ENCODE assay signal across 12 cellular contexts in the genomic region with DNA sequence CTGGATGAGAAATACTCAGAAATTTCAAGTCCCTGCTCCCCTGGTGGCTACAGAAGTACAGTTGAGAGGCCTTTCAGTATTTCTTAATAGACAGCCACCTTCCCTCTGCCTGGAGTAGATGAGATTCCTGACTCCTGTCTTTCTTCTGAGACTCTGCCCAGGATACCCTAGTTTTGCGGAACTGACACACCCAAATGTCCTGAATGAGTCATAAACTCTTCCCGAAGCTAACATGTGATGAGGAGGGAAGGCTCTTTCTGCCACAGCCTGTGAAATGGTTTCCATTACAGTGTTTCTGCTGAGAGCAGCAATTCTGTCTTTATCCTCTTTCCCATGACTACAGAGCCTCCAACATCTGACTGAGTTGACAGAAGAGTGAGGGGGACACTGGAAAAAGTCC. TPM values are rescaled to one million over a fixed set of nuclear protein-coding genes. Genes with fewer than 3 reads are reported as not detected.
DNase-seq lines count a peak whose midpoint lies in the region; ATAC-seq and TF ChIP-seq lines count a peak whose summit lies in the region.
"Had no signal": no experiment of that assay in that cellular context is flagged by ENCODE, and none has a peak within 500 bp of the region (broad histone marks: within the 10 kb centered on the region; RNA-seq: fewer than 3 reads in every experiment).

No MANE protein-coding gene starts in this region.

- H3K4me3 Mint-ChIP-seq in T-helper 17 cell, result no peak overlapping the region

- H3K27ac ChIP-seq in left lung, result no peak overlapping the region
- H3K27ac ChIP-seq: BLaER1, HL-60 had no signal

- intact Hi-C loops in left lung (cut with DNase I), result no loop called here

- no peaks in the 10 kb centered on the region for H3K4me1 ChIP-seq in left lung
- H3K4me1 ChIP-seq: BLaER1 had no signal

- H3K4me3 ChIP-seq in MG63 (no peak overlapping the region), choroid plexus epithelial cell (ENCODE audit: low read depth, low read length) (no peak overlapping the region), left lung (no peak overlapping the region)
- H3K4me3 ChIP-seq: BLaER1 had no signal

- in situ Hi-C loops in Caki2 (cut with HindIII; ENCODE audit: low pct_unique_long_range_greater_than_20kb, low sequenced_read_pairs), result no loop called here

- peak; percentile 45 for DNase-seq in Caki2 (ENCODE audit: low read depth)
- DNase-seq in MG63, result peak; percentile 27
- DNase-seq in choroid plexus epithelial cell (ENCODE audit: low read depth), result peak; percentile 56
- no peak for DNase-seq in left lung
- DNase-seq in T-helper 17 cell, result no peak
- no peak for DNase-seq in activated effector memory CD4-positive, alpha-beta T cell treated with anti-CD3 and anti-CD28 coated beads, Interleukin-2, amount 50 U/mL, for 16 hours
- no peak for DNase-seq in activated naive CD4-positive, alpha-beta T cell treated with Interleukin-2 at 50 U/mL for 16 hours
- DNase-seq: activated T-cell treated with anti-CD3 and anti-CD28 coated beads, Interleukin-2, amount 50 U/mL, for 1 hour; NCI-H1694 treated with DMSO at 0.1 percent for 48 hours had no signal

- ATAC-seq in left lung (peak; percentile 47), T-helper 17 cell (no peak), GM19324 (IDR thresholded peaks at IDR 0.05; ENCODE audit: low FRiP score, unreplicated experiment) (no peak)

- no peaks in the 10 kb centered on the region for H3K36me3 ChIP-seq in MG63
- H3K36me3 ChIP-seq in left lung, result no peaks in the 10 kb centered on the region
- H3K36me3 ChIP-seq: BLaER1 had no signal

- no peaks in the 10 kb centered on the region for H3K36me3 Mint-ChIP-seq in T-helper 17 cell (ENCODE audit: low read depth)

- no peak overlapping the region for H3K27ac Mint-ChIP-seq in T-helper 17 cell

- peaks cover 6% of the 10 kb centered on the region for H3K27me3 Mint-ChIP-seq in T-helper 17 cell

- H3K4me1 Mint-ChIP-seq in T-helper 17 cell, result no peaks in the 10 kb centered on the region

- TF ChIP-seq CTCF in choroid plexus epithelial cell (conservative IDR thresholded peaks at IDR 0.05; ENCODE audit: low read depth, low read length) (peak; percentile 30), left lung (IDR thresholded peaks at IDR 0.05) (no peak)

- H3K9me3 ChIP-seq in MG63, result no peaks in the 10 kb centered on the region
- H3K9me3 ChIP-seq in left lung, result no peaks in the 10 kb centered on the region
- H3K9me3 ChIP-seq in T-helper 17 cell (ENCODE audit: control insufficient read depth, low read length, poor library complexity, severe bottlenecking), result no peaks in the 10 kb centered on the region
- H3K9me3 ChIP-seq: BLaER1 had no signal

- H3K27me3 ChIP-seq in MG63 (no peaks in the 10 kb centered on the region), left lung (no peaks in the 10 kb centered on the region)
- H3K27me3 ChIP-seq: BLaER1 had no signal

RNA-seq across cellular contexts. Expression of a gene that starts 52.7 kb away (rescaled TPM):
- 0.09 and 3.3 TPM in 2 replicates for total RNA-seq in Caki2 (2014; rRNA removed; shearing (Covaris generic); ENCODE audit: low replicate concordance)
- 3.0 and 4.2 TPM in 2 replicates for total RNA-seq in MG63 (2014; rRNA removed; shearing (Covaris generic); ENCODE audit: low replicate concordance)
- total RNA-seq in left lung, result 100 to 1,000 TPM; 166 to 329 TPM
- not detected for total RNA-seq in T-helper 17 cell

Comparison
In these comparisons a context has a peak if more than half of its experiments do, and no peak if none do; other contexts are left out.
1. DNase-seq: peak in Caki2 (single experiment), MG63 (single experiment) and choroid plexus epithelial cell (single experiment); none in left lung (0 of 2), T-helper 17 cell (0 of 3), activated effector memory CD4-positive, alpha-beta T cell treated with anti-CD3 and anti-CD28 coated beads, Interleukin-2, amount 50 U/mL, for 16 hours (single experiment) and activated naive CD4-positive, alpha-beta T cell treated with Interleukin-2 at 50 U/mL for 16 hours (single experiment).
2. RNA of a gene that starts 52.7 kb away (total RNA-seq): 166 to 329 TPM in left lung; 0.09 to 3.3 TPM in Caki2, 3.0 to 4.2 TPM in MG63 and not detected in T-helper 17 cell; every median in the first group is over 10 times any median in the second.